In the genomic region with DNA sequence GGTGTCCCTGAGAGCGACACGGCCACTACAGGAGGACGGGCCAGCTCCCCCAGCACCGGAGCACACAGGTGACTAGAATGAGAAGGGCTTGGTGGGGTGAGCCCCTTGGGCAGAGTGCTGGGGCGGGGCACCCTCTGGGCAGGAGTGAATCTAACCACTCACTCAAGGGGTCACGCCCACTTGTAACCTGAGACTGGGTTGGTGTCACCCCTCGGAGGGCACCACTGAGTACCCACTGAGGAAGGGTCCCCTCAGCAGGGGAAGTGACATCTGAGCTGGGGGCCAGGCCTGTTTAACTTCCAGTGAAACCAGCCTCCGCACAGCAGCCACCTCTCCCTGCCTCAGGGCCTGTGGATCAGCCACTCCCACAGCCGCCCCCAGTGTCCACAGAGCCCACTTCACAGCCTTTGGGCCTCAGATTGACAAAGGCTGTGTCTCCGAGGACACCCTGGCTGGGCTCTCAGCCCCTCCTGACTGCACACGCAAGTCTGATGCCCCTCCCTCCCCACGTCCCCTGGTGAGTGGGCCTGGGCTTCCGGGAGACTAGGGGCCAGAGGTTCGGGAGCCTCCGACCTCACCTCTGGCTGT, we compare ENCODE assay signal across 1 cellular context.
TF ChIP-seq lines count a peak whose summit lies in the region.

No MANE protein-coding gene starts in this region.

TF ChIP-seq in HEK293, 187 proteins besides CTCF, POLR2A, EP300 and RAD21 (continued from another document):
- TF ChIP-seq, protein P1, sequence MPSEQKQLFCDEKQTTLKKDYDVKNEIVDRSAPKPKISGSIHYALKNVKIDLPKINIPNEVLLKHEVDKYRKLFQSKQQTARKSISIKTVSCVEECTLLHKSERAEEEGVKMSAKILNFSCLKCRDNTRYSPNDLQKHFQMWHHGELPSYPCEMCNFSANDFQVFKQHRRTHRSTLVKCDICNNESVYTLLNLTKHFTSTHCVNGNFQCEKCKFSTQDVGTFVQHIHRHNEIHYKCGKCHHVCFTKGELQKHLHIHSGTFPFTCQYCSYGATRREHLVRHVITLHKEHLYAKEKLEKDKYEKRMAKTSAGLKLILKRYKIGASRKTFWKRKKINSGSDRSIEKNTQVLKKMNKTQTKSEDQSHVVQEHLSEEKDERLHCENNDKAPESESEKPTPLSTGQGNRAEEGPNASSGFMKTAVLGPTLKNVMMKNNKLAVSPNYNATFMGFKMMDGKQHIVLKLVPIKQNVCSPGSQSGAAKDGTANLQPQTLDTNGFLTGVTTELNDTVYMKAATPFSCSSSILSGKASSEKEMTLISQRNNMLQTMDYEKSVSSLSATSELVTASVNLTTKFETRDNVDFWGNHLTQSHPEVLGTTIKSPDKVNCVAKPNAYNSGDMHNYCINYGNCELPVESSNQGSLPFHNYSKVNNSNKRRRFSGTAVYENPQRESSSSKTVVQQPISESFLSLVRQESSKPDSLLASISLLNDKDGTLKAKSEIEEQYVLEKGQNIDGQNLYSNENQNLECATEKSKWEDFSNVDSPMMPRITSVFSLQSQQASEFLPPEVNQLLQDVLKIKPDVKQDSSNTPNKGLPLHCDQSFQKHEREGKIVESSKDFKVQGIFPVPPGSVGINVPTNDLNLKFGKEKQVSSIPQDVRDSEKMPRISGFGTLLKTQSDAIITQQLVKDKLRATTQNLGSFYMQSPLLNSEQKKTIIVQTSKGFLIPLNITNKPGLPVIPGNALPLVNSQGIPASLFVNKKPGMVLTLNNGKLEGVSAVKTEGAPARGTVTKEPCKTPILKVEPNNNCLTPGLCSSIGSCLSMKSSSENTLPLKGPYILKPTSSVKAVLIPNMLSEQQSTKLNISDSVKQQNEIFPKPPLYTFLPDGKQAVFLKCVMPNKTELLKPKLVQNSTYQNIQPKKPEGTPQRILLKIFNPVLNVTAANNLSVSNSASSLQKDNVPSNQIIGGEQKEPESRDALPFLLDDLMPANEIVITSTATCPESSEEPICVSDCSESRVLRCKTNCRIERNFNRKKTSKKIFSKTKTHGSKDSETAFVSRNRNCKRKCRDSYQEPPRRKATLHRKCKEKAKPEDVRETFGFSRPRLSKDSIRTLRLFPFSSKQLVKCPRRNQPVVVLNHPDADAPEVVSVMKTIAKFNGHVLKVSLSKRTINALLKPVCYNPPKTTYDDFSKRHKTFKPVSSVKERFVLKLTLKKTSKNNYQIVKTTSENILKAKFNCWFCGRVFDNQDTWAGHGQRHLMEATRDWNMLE (tag by site-specific recombination; conservative IDR thresholded peaks at IDR 0.05; ENCODE audit: low read depth) = no peak
- peak; percentile 73 for TF ChIP-seq KLF1 (tag by site-specific recombination; IDR thresholded peaks at IDR 0.05)
- peak; percentile 82 for TF ChIP-seq ZFHX2 (tag by site-specific recombination; conservative IDR thresholded peaks at IDR 0.05)
- TF ChIP-seq ZBTB1 (tag by site-specific recombination; IDR thresholded peaks at IDR 0.05) = no peak
- TF ChIP-seq, protein P2, sequence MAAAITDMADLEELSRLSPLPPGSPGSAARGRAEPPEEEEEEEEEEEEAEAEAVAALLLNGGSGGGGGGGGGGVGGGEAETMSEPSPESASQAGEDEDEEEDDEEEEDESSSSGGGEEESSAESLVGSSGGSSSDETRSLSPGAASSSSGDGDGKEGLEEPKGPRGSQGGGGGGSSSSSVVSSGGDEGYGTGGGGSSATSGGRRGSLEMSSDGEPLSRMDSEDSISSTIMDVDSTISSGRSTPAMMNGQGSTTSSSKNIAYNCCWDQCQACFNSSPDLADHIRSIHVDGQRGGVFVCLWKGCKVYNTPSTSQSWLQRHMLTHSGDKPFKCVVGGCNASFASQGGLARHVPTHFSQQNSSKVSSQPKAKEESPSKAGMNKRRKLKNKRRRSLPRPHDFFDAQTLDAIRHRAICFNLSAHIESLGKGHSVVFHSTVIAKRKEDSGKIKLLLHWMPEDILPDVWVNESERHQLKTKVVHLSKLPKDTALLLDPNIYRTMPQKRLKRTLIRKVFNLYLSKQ (tag by site-specific recombination; IDR thresholded peaks at IDR 0.05; ENCODE audit: borderline replicate concordance) = no peak
- TF ChIP-seq, protein P3, sequence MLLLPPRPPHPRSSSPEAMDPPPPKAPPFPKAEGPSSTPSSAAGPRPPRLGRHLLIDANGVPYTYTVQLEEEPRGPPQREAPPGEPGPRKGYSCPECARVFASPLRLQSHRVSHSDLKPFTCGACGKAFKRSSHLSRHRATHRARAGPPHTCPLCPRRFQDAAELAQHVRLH (tag by site-specific recombination; IDR thresholded peaks at IDR 0.05) = no peak
- TF ChIP-seq ZIC2 (tag by site-specific recombination; IDR thresholded peaks at IDR 0.05) = peak; percentile 35; the same call in 1 of the 2 replicates
